Comparison of ENCODE assay signal across 13 cellular contexts in the genomic region with DNA sequence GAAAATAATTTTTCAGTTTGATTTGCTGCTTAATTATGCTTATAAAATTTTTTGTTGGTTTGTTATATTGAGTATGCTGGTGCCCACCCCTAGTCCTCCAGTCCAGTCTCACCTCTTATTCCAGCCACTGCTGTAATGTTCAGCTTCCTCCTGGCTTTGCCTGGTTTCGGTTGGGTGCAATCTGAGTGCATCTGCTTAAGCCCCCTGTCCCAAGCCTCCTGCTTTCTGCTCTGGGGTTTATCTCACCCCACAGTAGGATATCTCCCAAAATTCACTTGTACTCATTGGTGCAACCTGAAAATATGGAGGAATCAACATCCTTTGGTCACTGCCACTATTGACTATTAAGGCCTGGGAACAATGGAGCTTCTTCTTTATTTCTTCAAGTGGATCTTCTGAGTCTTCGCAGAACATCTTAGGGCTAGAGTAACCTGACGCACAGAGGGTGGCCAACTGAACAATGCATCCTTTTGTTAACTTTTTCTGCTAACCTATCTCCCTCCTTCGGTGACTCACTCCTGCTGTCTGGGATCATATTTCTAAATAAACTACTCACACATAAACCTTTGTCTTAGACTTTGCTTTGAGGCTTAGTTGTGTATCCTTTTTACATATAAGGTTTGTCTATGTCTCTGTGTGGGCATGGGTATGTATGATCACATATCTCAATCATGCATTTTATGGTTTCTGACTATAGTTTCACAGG. TPM values are rescaled to one million over a fixed set of nuclear protein-coding genes. Genes with fewer than 3 reads are reported as not detected.
DNase-seq lines count a peak whose midpoint lies in the region; ATAC-seq, FAIRE-seq and TF ChIP-seq lines count a peak whose summit lies in the region.
"Had no signal": no experiment of that assay in that cellular context is flagged by ENCODE, and none has a peak within 500 bp of the region (broad histone marks: within the 10 kb centered on the region; RNA-seq: fewer than 3 reads in every experiment).

No MANE protein-coding gene starts in this region.

- no peak overlapping the region for H3K23ac ChIP-seq in H1 (ENCODE audit: insufficient read length)

- intact Hi-C loops in mucosa of descending colon (cut with DNase I, micrococcal nuclease), result no loop called here
- intact Hi-C loops in activated CD4-positive, alpha-beta T cell treated with anti-CD3 and anti-CD28 coated beads, Interleukin-2, amount 10 ng/mL, durations not matched to agents 24 days and 14 days (cut with micrococcal nuclease), result no loop called here

- peaks cover 3% of the 10 kb centered on the region for H3K27me3 Mint-ChIP-seq in activated CD4-positive, alpha-beta T cell treated with anti-CD3 and anti-CD28 coated beads, Interleukin-2, amount 10 ng/mL, durations not matched to agents 24 days and 14 days

- H3K36me3 Mint-ChIP-seq in activated CD4-positive, alpha-beta T cell treated with anti-CD3 and anti-CD28 coated beads, Interleukin-2, amount 10 ng/mL, durations not matched to agents 24 days and 14 days (ENCODE audit: low read depth), result no peaks in the 10 kb centered on the region

- POLR2A ChIA-PET in H1 (lab: Charles Lee; ENCODE audit: partially characterized antibody), result no interaction called here

- no peaks in the 10 kb centered on the region for H3K23me2 ChIP-seq in H1 (ENCODE audit: low read depth, low read length)

- H3K4me3 Mint-ChIP-seq in activated CD4-positive, alpha-beta T cell treated with anti-CD3 and anti-CD28 coated beads, Interleukin-2, amount 10 ng/mL, durations not matched to agents 24 days and 14 days, result no peak overlapping the region
- H3K4me3 Mint-ChIP-seq: naive thymus-derived CD8-positive, alpha-beta T cell; T-helper 17 cell had no signal

- H3K27me3 ChIP-seq in H1 (replicated peaks in 1 of 4; ENCODE audit: control insufficient read depth in 3 of 4, extremely low read depth in 1 of 4, insufficient read depth in 3 of 4, low read length in 3 of 4), result no peaks in the 10 kb centered on the region
- H3K27me3 ChIP-seq: cardiac muscle cell had no signal

- no peaks in the 10 kb centered on the region for H3K4me1 Mint-ChIP-seq in activated CD4-positive, alpha-beta T cell treated with anti-CD3 and anti-CD28 coated beads, Interleukin-2, amount 10 ng/mL, durations not matched to agents 24 days and 14 days
- H3K4me1 Mint-ChIP-seq: naive thymus-derived CD8-positive, alpha-beta T cell; T-helper 17 cell had no signal

- H3K27ac Mint-ChIP-seq in activated CD4-positive, alpha-beta T cell treated with anti-CD3 and anti-CD28 coated beads, Interleukin-2, amount 10 ng/mL, durations not matched to agents 24 days and 14 days, result no peak overlapping the region
- H3K27ac Mint-ChIP-seq: naive thymus-derived CD8-positive, alpha-beta T cell; T-helper 17 cell had no signal

- H3K56ac ChIP-seq in H1 (replicated peaks; ENCODE audit: insufficient read length, low read depth, low read length), result no peak overlapping the region

- H4K5ac ChIP-seq in H1 (ENCODE audit: insufficient read length, low read depth, low read length), result no peak overlapping the region

- no peak overlapping the region for H2BK12ac ChIP-seq in H1 (ENCODE audit: low read depth, low read length)

- H3K36me3 ChIP-seq in H1 (ENCODE audit: control insufficient read depth in 2 of 4, insufficient read depth in 4 of 4, low read length in 3 of 4) (no peaks in the 10 kb centered on the region), mucosa of descending colon (ENCODE audit: low read depth) (no peaks in the 10 kb centered on the region)
- H3K36me3 ChIP-seq: cardiac muscle cell had no signal

- no peak overlapping the region for H2AK5ac ChIP-seq in H1 (ENCODE audit: low read depth, low read length)

- no peaks in the 10 kb centered on the region for H4K20me1 ChIP-seq in H1 (replicated peaks in 1 of 2; ENCODE audit: control insufficient read depth in 1 of 2, insufficient read depth in 2 of 2, low read length in 2 of 2)

- H3K4me2 ChIP-seq in H1 (ENCODE audit: insufficient read depth in 1 of 2, low read depth in 2 of 2, low read length in 2 of 2), result no peak overlapping the region

- TF ChIP-seq RAD21 in H1 (IDR thresholded peaks at IDR 0.05 in 1 of 2, conservative IDR thresholded peaks at IDR 0.05 in 1 of 2; ENCODE audit: low read depth in 2 of 2, low read length in 2 of 2), result no peak

- DNase-seq in H54 (ENCODE audit: insufficient read length, low spot score) (peak; percentile 60), NCI-H526 treated with DMSO at 0.1 percent for 48 hours (lab: John Stamatoyannopoulos, UW) (peak; percentile 95), H1 (ENCODE audit: low read depth in 1 of 2, low spot score in 2 of 2) (no peak), mucosa of descending colon (no peak), retina (no peak), hypothalamus (lab: John Stamatoyannopoulos, UW) (no peak)
- no peak for DNase-seq in activated CD4-positive, alpha-beta T cell treated with anti-CD3 and anti-CD28 coated beads, Interleukin-2, amount 10 ng/mL, durations not matched to agents 24 days and 14 days
- DNase-seq: head of caudate nucleus; naive thymus-derived CD8-positive, alpha-beta T cell; stimulated activated naive CD8-positive, alpha-beta T cell treated with anti-CD3 and anti-CD28 coated beads, Interleukin-15, Interleukin-2, amounts not matched to agents 100 U/mL and 50 U/mL, for 24 hours; T-helper 17 cell had no signal

- TF ChIP-seq EP300 in H1 (IDR thresholded peaks at IDR 0.05; ENCODE audit: borderline replicate concordance in 1 of 2, low read depth in 2 of 2, low read length in 2 of 2), result no peak

- H2BK5ac ChIP-seq in H1 (ENCODE audit: low read depth, low read length), result no peak overlapping the region

- ATAC-seq in mucosa of descending colon (peak; percentile 92), HG02870 (IDR thresholded peaks at IDR 0.05; ENCODE audit: unreplicated experiment) (no peak)
- ATAC-seq: naive thymus-derived CD8-positive, alpha-beta T cell; stimulated activated naive CD8-positive, alpha-beta T cell treated with anti-CD3 and anti-CD28 coated beads, Interleukin-15, Interleukin-2, amounts not matched to agents 100 U/mL and 50 U/mL, for 24 hours; T-helper 17 cell had no signal

- H3K9me3 ChIP-seq in H1 (ENCODE audit: insufficient read depth in 2 of 2, low read depth in 1 of 2, low read length in 1 of 2) (no peaks in the 10 kb centered on the region), mucosa of descending colon (no peaks in the 10 kb centered on the region)

- no peak overlapping the region for H4K8ac ChIP-seq in H1 (ENCODE audit: extremely low read depth, insufficient read depth, low read length)

- no peaks in the 10 kb centered on the region for H3K79me2 ChIP-seq in H1 (ENCODE audit: control insufficient read depth in 1 of 2, insufficient read depth in 2 of 2, low read length in 2 of 2)

- H3K79me1 ChIP-seq in H1 (ENCODE audit: low read depth, low read length), result no peaks in the 10 kb centered on the region

- FAIRE-seq in H54 (lab: Jason Lieb, UNC) (peak; percentile 99), H1 (lab: Jason Lieb, UNC) (peak; percentile 39)

- no peaks in the 10 kb centered on the region for H3K9me3 Mint-ChIP-seq in activated CD4-positive, alpha-beta T cell treated with anti-CD3 and anti-CD28 coated beads, Interleukin-2, amount 10 ng/mL, durations not matched to agents 24 days and 14 days

- H3K27ac ChIP-seq in H1 (ENCODE audit: low read depth, low read length), result no peak overlapping the region
- H3K27ac ChIP-seq: cardiac muscle cell had no signal

- WGBS in H1 (ENCODE audit: extremely low coverage in 1 of 2, insufficient coverage in 1 of 2, insufficient read length in 1 of 2, insufficient replicate concordance in 2 of 2, low coverage in 1 of 2, low lambda C conversion rate in 2 of 2, missing lambda C conversion rate in 1 of 2), 2 experiments, result 69% methylated on average over 4 of the region's 4 CpGs; no CpG with 5 or more reads in 1 of the 2 experiments

- H3K9ac ChIP-seq in H1 (replicated peaks in 1 of 4; ENCODE audit: extremely low read depth in 1 of 4, low read depth in 3 of 4, low read length in 3 of 4), result no peak overlapping the region

- no peak overlapping the region for H2BK20ac ChIP-seq in H1 (ENCODE audit: low read length)

- TF ChIP-seq POLR2A in H54 (IDR thresholded peaks at IDR 0.05; ENCODE audit: low read depth, low read length) (no peak), H1 (IDR thresholded peaks at IDR 0.05; ENCODE audit: control extremely low read depth in 1 of 2, low read depth in 2 of 2, low read length in 2 of 2) (no peak)

- H2BK120ac ChIP-seq in H1 (replicated peaks; ENCODE audit: low read depth, low read length), result no peak overlapping the region

- no peak overlapping the region for H3K18ac ChIP-seq in H1 (ENCODE audit: extremely low read depth, low read length)

- H3K4me1 ChIP-seq in H1 (replicated peaks in 1 of 4; ENCODE audit: control insufficient read depth in 3 of 4, insufficient read depth in 4 of 4, low read length in 3 of 4) (peaks cover 0 to 6% (median 1%) of the 10 kb centered on the region in 4 experiments; a peak in 3 of 7 replicates), mucosa of descending colon (ENCODE audit: low read depth) (no peaks in the 10 kb centered on the region)

- CTCF ChIA-PET in H1 (lab: Charles Lee; ENCODE audit: partially characterized antibody), result interaction anchor here (0.7 to 1.3 kb wide), 4 partner anchors 17 to 80 kb away, joined by 3 to 4 read pairs (median 3); no protein-coding TSS in a partner anchor

- H3K14ac ChIP-seq in H1 (ENCODE audit: insufficient read length), result no peak overlapping the region

- no peak overlapping the region for H2BK15ac ChIP-seq in H1 (ENCODE audit: low read length)

- H4K91ac ChIP-seq in H1 (replicated peaks; ENCODE audit: insufficient read length, low read length), result no peak overlapping the region

- H3K4me3 ChIP-seq in H1 (ENCODE audit: extremely low read depth in 1 of 4, insufficient read depth in 2 of 4, low read depth in 3 of 4, low read length in 4 of 4) (no peak overlapping the region), mucosa of descending colon (no peak overlapping the region)
- H3K4me3 ChIP-seq: cardiac muscle cell had no signal

- no peak overlapping the region for H3K4ac ChIP-seq in H1 (replicated peaks; ENCODE audit: insufficient read length, low read depth, low read length)

- no peak overlapping the region for H2AFZ ChIP-seq in H1 (ENCODE audit: low read length)

- TF ChIP-seq CTCF in H1 (IDR thresholded peaks at IDR 0.05; ENCODE audit: control extremely low read depth in 1 of 3, insufficient read depth in 1 of 3, low read depth in 1 of 3, low read length in 3 of 3), result no peak
- TF ChIP-seq CTCF in mucosa of descending colon (IDR thresholded peaks at IDR 0.05), result no peak

RNA-seq across cellular contexts. Expression of gene SOSTDC1, which starts 19.1 kb away (rescaled TPM):
- total RNA-seq in H1 (2021; fragmentation: NEBNext Ultra II Directional; extraction: Animal tissue kit (Norgen Biotek cat#: 25700)), result 0.35 and 0.55 TPM in 2 replicates
- 0.35 and 0.79 TPM in 2 replicates for polyA plus RNA-seq in H1 (2011; rRNA removed)
- 0.69 TPM for polyA plus RNA-seq in H1 (2011; cell fraction: cytosol; rRNA removed)
- polyA plus RNA-seq in H1 (2011; cell fraction: nucleus; rRNA removed), result 0.33 TPM
- polyA plus RNA-seq in H1 (2012, experiment 1 of 2), result 0.18 to 0.48 TPM (median 0.36 TPM) in 4 replicates
- polyA plus RNA-seq in H1 (2012, experiment 2 of 2), result 0.10 TPM
- polyA plus RNA-seq in H1 (2013, experiment 1 of 2), result 1.0 TPM
- 1.2 TPM for polyA plus RNA-seq in H1 (2013, experiment 2 of 2)
- 0.76 and 0.95 TPM in 2 replicates for polyA minus RNA-seq in H1 (2011; rRNA and poly(A)+ RNA removed)
- polyA minus RNA-seq in H1 (2011; cell fraction: cytosol; rRNA and poly(A)+ RNA removed), result not detected
- polyA minus RNA-seq in H1 (2011; cell fraction: nucleus; rRNA and poly(A)+ RNA removed), result 0.30 TPM
- total RNA-seq in mucosa of descending colon, result 1 to 10 TPM; 3.7 to 6.7 (median 5.1) TPM
- total RNA-seq in activated CD4-positive, alpha-beta T cell treated with anti-CD3 and anti-CD28 coated beads, Interleukin-2, amount 10 ng/mL, durations not matched to agents 24 days and 14 days, result not detected in 2 replicates
- total RNA-seq: naive thymus-derived CD8-positive, alpha-beta T cell; T-helper 17 cell had no signal
- polyA plus RNA-seq: naive thymus-derived CD8-positive, alpha-beta T cell had no signal

RNA-seq across cellular contexts. Expression of gene LRRC72, which starts 42.0 kb away (rescaled TPM):
- not detected in 2 replicates for total RNA-seq in H1 (2021; fragmentation: NEBNext Ultra II Directional; extraction: Animal tissue kit (Norgen Biotek cat#: 25700))
- not detected in 2 replicates for polyA plus RNA-seq in H1 (2011; rRNA removed)
- polyA plus RNA-seq in H1 (2011; cell fraction: cytosol; rRNA removed), result not detected
- not detected for polyA plus RNA-seq in H1 (2011; cell fraction: nucleus; rRNA removed)
- polyA plus RNA-seq in H1 (2012, experiment 1 of 2), result not detected in 4 replicates
- not detected for polyA plus RNA-seq in H1 (2012, experiment 2 of 2)
- not detected for polyA plus RNA-seq in H1 (2013, experiment 1 of 2)
- polyA plus RNA-seq in H1 (2013, experiment 2 of 2), result not detected
- polyA minus RNA-seq in H1 (2011; rRNA and poly(A)+ RNA removed), result not detected in 2 replicates
- polyA minus RNA-seq in H1 (2011; cell fraction: cytosol; rRNA and poly(A)+ RNA removed), result not detected
- not detected for polyA minus RNA-seq in H1 (2011; cell fraction: nucleus; rRNA and poly(A)+ RNA removed)
- total RNA-seq in mucosa of descending colon, result not detected
- total RNA-seq in activated CD4-positive, alpha-beta T cell treated with anti-CD3 and anti-CD28 coated beads, Interleukin-2, amount 10 ng/mL, durations not matched to agents 24 days and 14 days, result not detected in 2 replicates
- total RNA-seq: cardiac muscle cell; naive thymus-derived CD8-positive, alpha-beta T cell; T-helper 17 cell had no signal
- polyA plus RNA-seq: cardiac muscle cell; naive thymus-derived CD8-positive, alpha-beta T cell had no signal

Comparison
In these comparisons a context has a peak if more than half of its experiments do, and no peak if none do; other contexts are left out.
1. DNase-seq: peak in H54 (single experiment) and NCI-H526 treated with DMSO at 0.1 percent for 48 hours (single experiment); none in H1 (0 of 2), mucosa of descending colon (0 of 3), activated CD4-positive, alpha-beta T cell treated with anti-CD3 and anti-CD28 coated beads, Interleukin-2, amount 10 ng/mL, durations not matched to agents 24 days and 14 days (single experiment), retina (single experiment) and hypothalamus (0 of 51).